ENCODE assay signal across 1 cellular context in the genomic region with DNA sequence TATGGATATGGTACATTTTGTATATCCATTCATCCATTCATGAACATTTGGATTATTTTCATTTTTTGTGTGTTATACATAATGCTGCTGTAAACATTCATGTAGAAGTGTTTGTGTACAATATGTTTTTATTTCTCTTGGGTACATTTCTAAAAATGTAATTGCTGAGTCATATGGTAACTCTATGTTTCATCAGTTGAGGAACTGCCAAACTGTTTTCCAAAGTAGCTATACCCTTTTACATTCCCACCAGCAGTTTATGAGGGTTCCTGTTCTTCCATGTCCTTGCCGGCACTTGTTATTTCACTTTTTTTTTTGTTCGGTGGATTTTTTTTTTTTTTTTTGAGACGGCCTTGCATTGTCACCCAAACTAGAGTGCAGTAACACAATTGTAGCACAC.
TF ChIP-seq lines count a peak whose summit lies in the region.

No MANE protein-coding gene starts in this region.

TF ChIP-seq in K562, 482 proteins besides CTCF, POLR2A, EP300 and RAD21 (continued from another document):
- TF ChIP-seq DACH1 (IDR thresholded peaks at IDR 0.05; ENCODE audit: partially characterized antibody), result no peak
- TF ChIP-seq JUND (IDR thresholded peaks at IDR 0.05; ENCODE audit: borderline replicate concordance, low read depth, low read length), result no peak
- TF ChIP-seq JUND (tag; IDR thresholded peaks at IDR 0.05; ENCODE audit: borderline replicate concordance, low read depth, low read length), result 0 out of 3 replicates have a peak, but pooled peaks have one; percentile 9
- TF ChIP-seq ZNF79 (CRISPR knock-in tag; IDR thresholded peaks at IDR 0.05; ENCODE audit: low read depth), result no peak
- TF ChIP-seq, protein P1, sequence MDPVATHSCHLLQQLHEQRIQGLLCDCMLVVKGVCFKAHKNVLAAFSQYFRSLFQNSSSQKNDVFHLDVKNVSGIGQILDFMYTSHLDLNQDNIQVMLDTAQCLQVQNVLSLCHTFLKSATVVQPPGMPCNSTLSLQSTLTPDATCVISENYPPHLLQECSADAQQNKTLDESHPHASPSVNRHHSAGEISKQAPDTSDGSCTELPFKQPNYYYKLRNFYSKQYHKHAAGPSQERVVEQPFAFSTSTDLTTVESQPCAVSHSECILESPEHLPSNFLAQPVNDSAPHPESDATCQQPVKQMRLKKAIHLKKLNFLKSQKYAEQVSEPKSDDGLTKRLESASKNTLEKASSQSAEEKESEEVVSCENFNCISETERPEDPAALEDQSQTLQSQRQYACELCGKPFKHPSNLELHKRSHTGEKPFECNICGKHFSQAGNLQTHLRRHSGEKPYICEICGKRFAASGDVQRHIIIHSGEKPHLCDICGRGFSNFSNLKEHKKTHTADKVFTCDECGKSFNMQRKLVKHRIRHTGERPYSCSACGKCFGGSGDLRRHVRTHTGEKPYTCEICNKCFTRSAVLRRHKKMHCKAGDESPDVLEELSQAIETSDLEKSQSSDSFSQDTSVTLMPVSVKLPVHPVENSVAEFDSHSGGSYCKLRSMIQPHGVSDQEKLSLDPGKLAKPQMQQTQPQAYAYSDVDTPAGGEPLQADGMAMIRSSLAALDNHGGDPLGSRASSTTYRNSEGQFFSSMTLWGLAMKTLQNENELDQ (CRISPR knock-in tag; IDR thresholded peaks at IDR 0.05; ENCODE audit: borderline replicate concordance), result no peak
